Comparison of ENCODE assay signal across 13 cellular contexts in the genomic region with DNA sequence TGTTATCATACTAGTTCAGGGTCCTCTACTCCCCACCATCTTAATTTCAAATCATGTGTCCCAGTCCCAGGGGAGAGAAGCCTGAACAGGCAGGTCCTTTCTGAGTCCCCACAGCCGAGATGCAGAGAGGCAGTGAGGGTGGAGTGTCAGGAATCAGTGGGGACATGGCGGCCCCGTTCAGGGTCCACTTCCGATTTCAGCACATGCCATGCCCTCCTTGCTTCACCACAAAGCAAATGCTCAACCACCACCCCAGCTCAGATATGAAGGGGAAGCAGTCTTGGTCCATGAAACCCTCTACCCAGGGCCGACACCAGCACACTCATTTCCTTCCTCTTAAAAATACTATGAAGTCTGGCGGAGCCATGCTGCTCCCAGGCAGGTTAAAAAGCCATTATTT. TPM values are rescaled to one million over a fixed set of nuclear protein-coding genes. Genes with fewer than 3 reads are reported as not detected.
DNase-seq lines count a peak whose midpoint lies in the region; ATAC-seq, FAIRE-seq and TF ChIP-seq lines count a peak whose summit lies in the region.
"Had no signal": no experiment of that assay in that cellular context is flagged by ENCODE, and none has a peak within 500 bp of the region (broad histone marks: within the 10 kb centered on the region; RNA-seq: fewer than 3 reads in every experiment).

No MANE protein-coding gene starts in this region.

- TF ChIP-seq CTCF in OCI-LY3 (IDR thresholded peaks at IDR 0.05; ENCODE audit: low read depth, low read length) (no peak), stomach (IDR thresholded peaks at IDR 0.05) (no peak)

- no peaks in the 10 kb centered on the region for H3K27me3 Mint-ChIP-seq in activated naive CD4-positive, alpha-beta T cell treated with anti-CD3 and anti-CD28 coated beads for 36 hours (ENCODE audit: low read depth)

- no peaks in the 10 kb centered on the region for H3K9me3 Mint-ChIP-seq in activated naive CD4-positive, alpha-beta T cell treated with anti-CD3 and anti-CD28 coated beads for 36 hours
- H3K9me3 Mint-ChIP-seq: GM23338 had no signal

- no peak overlapping the region for H3K4me3 Mint-ChIP-seq in activated naive CD4-positive, alpha-beta T cell treated with anti-CD3 and anti-CD28 coated beads for 36 hours
- H3K4me3 Mint-ChIP-seq: GM23338 had no signal

- DNase-seq in activated naive CD4-positive, alpha-beta T cell treated with anti-CD3 and anti-CD28 coated beads for 36 hours: no peak
- DNase-seq in activated naive CD4-positive, alpha-beta T cell treated with Interleukin-2 at 50 U/mL for 16 hours: no peak
- DNase-seq in dermis blood vessel endothelial cell (peak; percentile 71), stomach (no peak), RCC 7860 (ENCODE audit: low spot score) (no peak)
- no peak for DNase-seq in activated CD4-positive, CD25-positive, alpha-beta regulatory T cell (lab: John Stamatoyannopoulos, UW)
- DNase-seq: NCI-H2081; sigmoid colon; stimulated activated naive CD4-positive, alpha-beta T cell treated with Interleukin-2 at 50 U/mL for 16 hours had no signal

- peaks cover 58% of the 10 kb centered on the region for H3K4me1 Mint-ChIP-seq in activated naive CD4-positive, alpha-beta T cell treated with anti-CD3 and anti-CD28 coated beads for 36 hours (ENCODE audit: low read depth)

- peaks cover 76% of the 10 kb centered on the region for H3K4me1 ChIP-seq in OCI-LY3 (ENCODE audit: low read length)
- peaks cover 13 to 44% (median 23%) of the 10 kb centered on the region in 4 donors for H3K4me1 ChIP-seq in stomach

- H3K27me3 ChIP-seq in OCI-LY3 (ENCODE audit: low read depth, low read length): no peaks in the 10 kb centered on the region; the same call in 1 of the 2 replicates
- H3K27me3 ChIP-seq in stomach: peaks cover 0 to 19% (median 5%) of the 10 kb centered on the region in 3 donors

- CTCF ChIA-PET in activated naive CD4-positive, alpha-beta T cell treated with anti-CD3 and anti-CD28 coated beads for 36 hours (lab: Charles Lee): interaction anchor here (0.6 to 12.6 kb wide), 13 partner anchors 10 to 237 kb away, joined by 3 to 244 read pairs (median 4); no protein-coding TSS in a partner anchor

- H2AFZ ChIP-seq in OCI-LY3 (ENCODE audit: low read depth, low read length): peak overlapping the region; percentile 83
- H2AFZ ChIP-seq: GM23338 had no signal

- H3K4me3 ChIP-seq in OCI-LY3 (ENCODE audit: low read length) (peak overlapping the region; percentile 29), stomach (no peak overlapping the region)
- H3K4me3 ChIP-seq: sigmoid colon had no signal

- peak overlapping the region; percentile 39 for H3K27ac Mint-ChIP-seq in activated naive CD4-positive, alpha-beta T cell treated with anti-CD3 and anti-CD28 coated beads for 36 hours
- H3K27ac Mint-ChIP-seq: GM23338 had no signal

- no peak for TF ChIP-seq EP300 in stomach (IDR thresholded peaks at IDR 0.05)

- peak overlapping the region; percentile 70 for H3K4me2 ChIP-seq in OCI-LY3 (ENCODE audit: low read length)

- intact Hi-C loops in activated naive CD4-positive, alpha-beta T cell treated with anti-CD3 and anti-CD28 coated beads for 36 hours (cut with micrococcal nuclease): loop anchor here (5.0 kb wide), 1 partner anchor 299 kb away; no protein-coding TSS in a partner anchor
- intact Hi-C loops in stomach (cut with DNase I; ENCODE audit: low total_unique reads): no loop called here

- no peak for TF ChIP-seq POLR2A in stomach (IDR thresholded peaks at IDR 0.05)

- WGBS in stomach, 5 donors: 61 to 73% (median 72%) methylated on average over 6 of the region's 6 CpGs

- H3K79me2 ChIP-seq in OCI-LY3 (ENCODE audit: low read length): no peaks in the 10 kb centered on the region

- peak overlapping the region; percentile 46; the same call in 1 of the 2 replicates for H3K9ac ChIP-seq in OCI-LY3 (ENCODE audit: low read length)

- no peak for FAIRE-seq in RCC 7860 (lab: Jason Lieb, UNC)

- no peaks in the 10 kb centered on the region for H3K9me3 ChIP-seq in OCI-LY3 (ENCODE audit: insufficient read depth, low read length)
- H3K9me3 ChIP-seq in stomach: no peaks in the 10 kb centered on the region
- H3K9me3 ChIP-seq: sigmoid colon had no signal

- H4K20me1 ChIP-seq in OCI-LY3 (ENCODE audit: insufficient read depth, low read length): no peaks in the 10 kb centered on the region

- no peaks in the 10 kb centered on the region for H3K36me3 Mint-ChIP-seq in activated naive CD4-positive, alpha-beta T cell treated with anti-CD3 and anti-CD28 coated beads for 36 hours (ENCODE audit: low read depth)

- no peaks in the 10 kb centered on the region for H3K36me3 ChIP-seq in OCI-LY3 (replicated peaks; ENCODE audit: low read depth, low read length)
- no peaks in the 10 kb centered on the region for H3K36me3 ChIP-seq in stomach
- H3K36me3 ChIP-seq: sigmoid colon had no signal

- H3K27ac ChIP-seq in OCI-LY3 (ENCODE audit: low read length) (peak overlapping the region; percentile 58), stomach (peak overlapping the region in 3 of 5 donors; percentile 32 to 70 (median 61))

- ATAC-seq in HG02642 (IDR thresholded peaks at IDR 0.05; ENCODE audit: poor library complexity, unreplicated experiment): no peak
- ATAC-seq: GM23338, SK-N-SH treated with all-trans-retinoic acid at 6 μM for 48 hours had no signal

RNA-seq across cellular contexts. Expression of gene SEMA4A, which starts 5.1 kb away (rescaled TPM):
- 10 to 100 TPM; 17.4 to 17.5 TPM for total RNA-seq in activated naive CD4-positive, alpha-beta T cell treated with anti-CD3 and anti-CD28 coated beads for 36 hours
- total RNA-seq in dermis blood vessel endothelial cell: 0.68 and 0.74 TPM in 2 replicates
- total RNA-seq in stomach: 10 to 100 TPM in 2 of 5 donors, 1 to 10 TPM in 3; 2.6 to 23.3 (median 8.5) TPM
- 10 to 100 TPM in 1 of 3 donors, 1 to 10 TPM in 2; 4.1 to 13.9 (median 4.7) TPM for polyA plus RNA-seq in stomach

RNA-seq across cellular contexts. Expression of gene LMNA, which starts 33.7 kb away (rescaled TPM):
- 10 to 100 TPM; 62.1 to 62.6 TPM for total RNA-seq in activated naive CD4-positive, alpha-beta T cell treated with anti-CD3 and anti-CD28 coated beads for 36 hours
- total RNA-seq in dermis blood vessel endothelial cell: 502 and 945 TPM in 2 replicates
- total RNA-seq in stomach: 100 to 1,000 TPM in 4 of 5 donors, 10 to 100 TPM in 1; 53.1 to 630 (median 318) TPM
- polyA plus RNA-seq in stomach: 100 to 1,000 TPM; 108 to 201 (median 132) TPM

RNA-seq across cellular contexts. Expression of gene SLC25A44, which starts 45.7 kb away (rescaled TPM):
- 10 to 100 TPM; 69.1 to 73.5 TPM for total RNA-seq in activated naive CD4-positive, alpha-beta T cell treated with anti-CD3 and anti-CD28 coated beads for 36 hours
- 9.0 and 15.9 TPM in 2 replicates for total RNA-seq in dermis blood vessel endothelial cell
- total RNA-seq in stomach: 1 to 10 TPM; 4.9 to 9.9 (median 7.2) TPM
- polyA plus RNA-seq in stomach: 1 to 10 TPM; 5.4 to 9.0 (median 6.8) TPM
